8 cellular contexts compared by ENCODE assay signal in the genomic region with DNA sequence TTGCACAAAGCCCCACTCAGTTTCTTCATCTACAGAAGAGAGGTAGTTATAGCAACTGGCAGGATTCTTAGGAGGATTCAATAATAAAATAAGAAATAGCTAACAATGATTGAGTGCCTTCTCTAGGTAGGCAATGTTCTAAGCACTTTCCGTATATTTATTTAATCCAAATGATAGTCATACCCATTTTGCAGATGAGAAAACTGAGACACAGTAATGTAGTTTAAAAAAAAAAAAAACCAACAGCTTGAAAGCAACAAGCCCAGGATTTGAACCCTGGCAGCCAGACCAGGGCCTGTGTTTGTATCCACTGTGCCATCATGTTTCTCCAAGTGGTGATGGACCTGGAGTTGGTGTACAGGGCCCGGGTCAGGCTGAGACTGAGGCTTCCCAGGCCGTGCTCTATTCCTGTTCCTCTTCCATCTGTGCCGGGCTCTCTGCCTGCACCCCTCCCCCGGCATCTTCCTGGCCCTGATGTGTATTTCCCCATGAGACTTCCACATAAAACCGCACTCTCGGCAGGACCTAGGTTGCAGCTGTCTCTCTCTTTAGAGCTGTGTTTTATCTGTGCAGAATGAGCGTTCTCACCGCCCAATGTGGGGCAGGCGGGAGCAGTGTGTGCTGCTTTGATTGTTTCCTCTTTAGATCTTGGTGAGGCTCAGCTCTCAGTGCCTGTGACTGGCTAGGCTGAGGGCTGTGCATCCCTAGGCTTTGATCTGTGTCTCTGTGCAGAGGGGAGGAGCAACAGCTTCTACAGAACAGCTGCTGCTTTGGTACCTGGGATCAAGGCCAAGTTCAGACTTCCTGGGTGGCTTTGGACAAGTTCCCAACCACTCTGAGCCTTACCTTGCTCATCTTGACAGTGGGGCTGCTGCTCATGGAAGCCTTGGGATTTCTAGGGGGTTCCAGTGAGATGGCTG. TPM values are rescaled to one million over a fixed set of nuclear protein-coding genes. Genes with fewer than 3 reads are reported as not detected.
DNase-seq lines count a peak whose midpoint lies in the region; ATAC-seq, FAIRE-seq and TF ChIP-seq lines count a peak whose summit lies in the region.

No MANE protein-coding gene starts in this region.

- H3K27ac ChIP-seq in CD4-positive, alpha-beta T cell (ENCODE audit: low read depth, low read length), result no peak overlapping the region
- H3K27ac ChIP-seq in RWPE1, result no peak overlapping the region

- ATAC-seq in CD4-positive, alpha-beta T cell (ENCODE audit: poor library complexity), result peak; percentile 90
- no peak for ATAC-seq in HG03571 (IDR thresholded peaks at IDR 0.05; ENCODE audit: unreplicated experiment)

- H3K4me1 Mint-ChIP-seq in CD4-positive, alpha-beta T cell (ENCODE audit: low read depth), result peaks cover 37% of the 10 kb centered on the region
- H3K4me1 Mint-ChIP-seq in HFFc6 (ENCODE audit: low read depth), result peaks cover 31% of the 10 kb centered on the region
- H3K4me1 Mint-ChIP-seq in T-helper 1 cell treated with Interleukin-12 subunit alpha and Interleukin-12 subunit beta and Interleukin-4 antibody, amounts not matched to agents 30 μg/mL and 1 μg/mL, for 36 hours (ENCODE audit: low read depth), result peaks cover 35% of the 10 kb centered on the region

- no peaks in the 10 kb centered on the region for H3K9me3 Mint-ChIP-seq in CD4-positive, alpha-beta T cell
- H3K9me3 Mint-ChIP-seq in HFFc6, result no peaks in the 10 kb centered on the region; the same call in 1 of the 2 replicates
- no peaks in the 10 kb centered on the region for H3K9me3 Mint-ChIP-seq in T-helper 1 cell treated with Interleukin-12 subunit alpha and Interleukin-12 subunit beta and Interleukin-4 antibody, amounts not matched to agents 30 μg/mL and 1 μg/mL, for 36 hours

- no peaks in the 10 kb centered on the region for H3K27me3 ChIP-seq in CD4-positive, alpha-beta T cell (ENCODE audit: control insufficient read depth, insufficient read depth, low read length)

- no peak overlapping the region for H3K27ac Mint-ChIP-seq in CD4-positive, alpha-beta T cell
- H3K27ac Mint-ChIP-seq in HFFc6, result peak overlapping the region; percentile 55; the same call in 1 of the 2 replicates
- peak overlapping the region; percentile 28 for H3K27ac Mint-ChIP-seq in T-helper 1 cell treated with Interleukin-12 subunit alpha and Interleukin-12 subunit beta and Interleukin-4 antibody, amounts not matched to agents 30 μg/mL and 1 μg/mL, for 36 hours

- no peak for TF ChIP-seq CTCF in CD4-positive, alpha-beta T cell (IDR thresholded peaks at IDR 0.05)
- TF ChIP-seq CTCF in HFFc6 (IDR thresholded peaks at IDR 0.05), result no peak
- TF ChIP-seq CTCF in RWPE1 (conservative IDR thresholded peaks at IDR 0.05; ENCODE audit: low read depth), result no peak

- H3K36me3 Mint-ChIP-seq in CD4-positive, alpha-beta T cell (ENCODE audit: low read depth), result no peaks in the 10 kb centered on the region
- peaks cover 14% of the 10 kb centered on the region for H3K36me3 Mint-ChIP-seq in HFFc6 (ENCODE audit: low read depth)
- peaks cover 2% of the 10 kb centered on the region for H3K36me3 Mint-ChIP-seq in T-helper 1 cell treated with Interleukin-12 subunit alpha and Interleukin-12 subunit beta and Interleukin-4 antibody, amounts not matched to agents 30 μg/mL and 1 μg/mL, for 36 hours (ENCODE audit: low read depth)

- peak overlapping the region; percentile 45 for H3K4me3 Mint-ChIP-seq in CD4-positive, alpha-beta T cell
- H3K4me3 Mint-ChIP-seq in HFFc6, result peak overlapping the region; percentile 59
- peak overlapping the region; percentile 20 for H3K4me3 Mint-ChIP-seq in T-helper 1 cell treated with Interleukin-12 subunit alpha and Interleukin-12 subunit beta and Interleukin-4 antibody, amounts not matched to agents 30 μg/mL and 1 μg/mL, for 36 hours

- POLR2A ChIA-PET in CD4-positive, alpha-beta T cell (lab: Charles Lee), result interaction anchor here (0.8 to 2.3 kb wide), 9 partner anchors 9 to 105 kb away, joined by 3 to 28 read pairs (median 8); no protein-coding TSS in a partner anchor
- POLR2A ChIA-PET in RWPE1 (lab: Yijun Ruan, JAX; ENCODE audit: low non-redundant PET), result no interaction called here

- H3K9me3 ChIP-seq in CD4-positive, alpha-beta T cell (ENCODE audit: control insufficient read depth, low read length), result no peaks in the 10 kb centered on the region

- CTCF ChIA-PET in CD4-positive, alpha-beta T cell (lab: Charles Lee), result interaction anchor here (0.5 to 1.3 kb wide), 6 partner anchors 13 to 216 kb away, joined by 3 read pairs; no protein-coding TSS in a partner anchor
- CTCF ChIA-PET in RWPE1 (lab: Yijun Ruan, JAX), result interaction anchor here (0.6 to 0.9 kb wide), 4 partner anchors 25 to 198 kb away, joined by 3 to 5 read pairs (median 3); no protein-coding TSS in a partner anchor

- DNase-seq in CD4-positive, alpha-beta T cell, result peak; percentile 25 to 75 (median 48)
- no peak for DNase-seq in HFFc6
- DNase-seq in fibroblast of peridontal ligament (ENCODE audit: extremely low read depth), result peak; percentile 85
- peak; percentile 58 for DNase-seq in urothelium cell line (ENCODE audit: low spot score)
- DNase-seq in ACHN, result no peak
- no peak for DNase-seq in RWPE1 (ENCODE audit: low spot score)

- in situ Hi-C loops in ACHN (cut with HindIII; ENCODE audit: low pct_ligation_motif_present, low pct_unique_long_range_greater_than_20kb, low sequenced_read_pairs), result no loop called here

- intact Hi-C loops in CD4-positive, alpha-beta T cell (cut with DNase I, micrococcal nuclease), result no loop called here

- FAIRE-seq in urothelium cell line (lab: Jason Lieb, UNC), result no peak

- H3K27me3 Mint-ChIP-seq in CD4-positive, alpha-beta T cell, result no peaks in the 10 kb centered on the region
- peaks cover 3% of the 10 kb centered on the region; the same call in 1 of the 2 replicates for H3K27me3 Mint-ChIP-seq in HFFc6 (ENCODE audit: insufficient read depth)
- peaks cover 11% of the 10 kb centered on the region for H3K27me3 Mint-ChIP-seq in T-helper 1 cell treated with Interleukin-12 subunit alpha and Interleukin-12 subunit beta and Interleukin-4 antibody, amounts not matched to agents 30 μg/mL and 1 μg/mL, for 36 hours (ENCODE audit: low read depth)

RNA-seq across cellular contexts. Expression of gene TOX2, which starts 49.5 kb away (rescaled TPM):
- total RNA-seq in CD4-positive, alpha-beta T cell, result 1 to 10 TPM; 3.3 to 3.9 TPM
- total RNA-seq in HFFc6 (2021; fragmentation: NEBNext Ultra II Directional; extraction: Animal tissue kit (Norgen Biotek cat#: 25700)), result 10 to 100 TPM; 46.1 to 68.2 (median 60.2) TPM

Comparison
In these comparisons a context has a peak if more than half of its experiments do, and no peak if none do; other contexts are left out.
1. DNase-seq: peak in CD4-positive, alpha-beta T cell (10 of 10), fibroblast of peridontal ligament (single experiment) and urothelium cell line (single experiment); none in HFFc6 (single experiment), ACHN (single experiment) and RWPE1 (single experiment).
2. RNA of gene TOX2, which starts 49.5 kb away (total RNA-seq): 46.1 to 68.2 TPM in HFFc6; 3.3 to 3.9 TPM in CD4-positive, alpha-beta T cell; every median in the first group is over 4 times any median in the second.
3. Peak in every context shown above with its lines, with median percentiles within 50 percentile points of each other: H3K4me3 Mint-ChIP-seq.